ENCODE assay signal across 16 cellular contexts in the genomic region with DNA sequence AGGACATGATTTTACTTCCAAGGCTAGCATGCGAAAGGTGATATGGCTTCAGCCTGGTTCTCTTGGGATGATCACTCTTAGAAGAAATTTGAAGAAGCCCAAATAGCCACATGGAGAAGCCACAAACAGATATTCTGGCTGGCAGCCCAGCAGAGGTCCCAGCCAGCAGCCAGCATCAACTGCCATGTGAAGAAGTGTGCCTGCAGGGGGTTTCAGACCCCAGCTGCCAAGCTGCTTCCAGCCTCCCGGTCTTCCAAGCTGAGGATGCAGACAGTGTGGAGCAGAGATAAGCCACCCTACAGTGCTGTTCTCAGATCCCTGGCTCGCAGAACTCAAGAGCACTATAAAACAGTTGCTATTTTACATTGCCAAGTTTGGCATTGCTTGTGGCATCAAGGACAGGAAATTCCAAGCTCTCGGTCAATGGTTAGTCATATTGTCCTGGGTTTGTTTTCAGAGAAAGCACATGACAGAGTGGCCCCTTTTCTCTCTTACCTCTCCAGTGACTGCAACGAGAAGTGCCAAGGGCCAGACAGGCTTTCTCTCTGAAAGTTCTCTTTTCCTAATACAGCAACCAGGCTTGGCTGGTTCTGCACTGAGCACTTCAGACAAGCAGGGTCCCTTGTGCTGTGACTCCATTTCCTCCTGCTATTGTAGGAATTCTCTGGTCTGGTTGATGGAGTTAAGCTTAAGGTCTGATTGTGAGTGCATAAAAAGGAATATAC.
A peak's percentile ranks its signal among the peaks of the same experiment; 100 is the strongest.
DNase-seq lines count a peak whose midpoint lies in the region; ATAC-seq and TF ChIP-seq lines count a peak whose summit lies in the region.
"Had no signal": no experiment of that assay in that cellular context is flagged by ENCODE, and none has a peak within 500 bp of the region (broad histone marks: within the 10 kb centered on the region; RNA-seq: fewer than 3 reads in every experiment).

No MANE protein-coding gene starts in this region.

- no peaks in the 10 kb centered on the region for H3K36me3 Mint-ChIP-seq in activated CD4-positive, alpha-beta T cell treated with anti-CD3 and anti-CD28 coated beads for 36 hours (ENCODE audit: low read depth)
- H3K36me3 Mint-ChIP-seq: stimulated activated effector memory CD8-positive, alpha-beta T cell treated with anti-CD3 and anti-CD28 coated beads, Interleukin-12 subunit alpha, Interleukin-12 subunit beta, amount 100 ng/mL, for 72 hours had no signal

- H3K36me3 ChIP-seq in SJCRH30 (no peaks in the 10 kb centered on the region), ascending aorta (no peaks in the 10 kb centered on the region)
- H3K36me3 ChIP-seq: right lobe of liver had no signal

- CTCF ChIA-PET in activated CD4-positive, alpha-beta T cell treated with anti-CD3 and anti-CD28 coated beads for 36 hours (lab: Charles Lee), result no interaction called here

- no peaks in the 10 kb centered on the region for H3K9me3 Mint-ChIP-seq in activated CD4-positive, alpha-beta T cell treated with anti-CD3 and anti-CD28 coated beads for 36 hours (ENCODE audit: low read depth)
- H3K9me3 Mint-ChIP-seq: stimulated activated effector memory CD8-positive, alpha-beta T cell treated with anti-CD3 and anti-CD28 coated beads, Interleukin-12 subunit alpha, Interleukin-12 subunit beta, amount 100 ng/mL, for 72 hours had no signal

- no peaks in the 10 kb centered on the region for H3K4me1 Mint-ChIP-seq in activated CD4-positive, alpha-beta T cell treated with anti-CD3 and anti-CD28 coated beads for 36 hours
- H3K4me1 Mint-ChIP-seq: neural crest cell; stimulated activated effector memory CD8-positive, alpha-beta T cell treated with anti-CD3 and anti-CD28 coated beads, Interleukin-12 subunit alpha, Interleukin-12 subunit beta, amount 100 ng/mL, for 72 hours had no signal

- no peak overlapping the region for H3K4me3 Mint-ChIP-seq in activated CD4-positive, alpha-beta T cell treated with anti-CD3 and anti-CD28 coated beads for 36 hours
- H3K4me3 Mint-ChIP-seq: neural crest cell; stimulated activated effector memory CD8-positive, alpha-beta T cell treated with anti-CD3 and anti-CD28 coated beads, Interleukin-12 subunit alpha, Interleukin-12 subunit beta, amount 100 ng/mL, for 72 hours had no signal

- POLR2A ChIA-PET in activated CD4-positive, alpha-beta T cell treated with anti-CD3 and anti-CD28 coated beads for 36 hours (lab: Charles Lee), result no interaction called here

- ATAC-seq in activated CD4-positive, alpha-beta T cell treated with anti-CD3 and anti-CD28 coated beads for 36 hours, result no peak
- ATAC-seq: A549; right lobe of liver; stimulated activated effector memory CD8-positive, alpha-beta T cell treated with anti-CD3 and anti-CD28 coated beads, Interleukin-12 subunit alpha, Interleukin-12 subunit beta, amount 100 ng/mL, for 72 hours had no signal

- H3K27ac ChIP-seq in SJCRH30, result no peak overlapping the region
- H3K27ac ChIP-seq in ascending aorta, result no peak overlapping the region
- H3K27ac ChIP-seq: A549, right lobe of liver had no signal

- H3K27me3 ChIP-seq in SJCRH30 (no peaks in the 10 kb centered on the region), ascending aorta (no peaks in the 10 kb centered on the region)
- H3K27me3 ChIP-seq: right lobe of liver had no signal

- no peak overlapping the region for H3K27ac Mint-ChIP-seq in activated CD4-positive, alpha-beta T cell treated with anti-CD3 and anti-CD28 coated beads for 36 hours
- H3K27ac Mint-ChIP-seq: stimulated activated effector memory CD8-positive, alpha-beta T cell treated with anti-CD3 and anti-CD28 coated beads, Interleukin-12 subunit alpha, Interleukin-12 subunit beta, amount 100 ng/mL, for 72 hours had no signal

- H3K9me3 ChIP-seq in SJCRH30 (replicated peaks) (no peaks in the 10 kb centered on the region), ascending aorta (no peaks in the 10 kb centered on the region)
- H3K9me3 ChIP-seq: A549, Caco-2, right lobe of liver had no signal

- DNase-seq in 8988T (peak; percentile 27), H4 (ENCODE audit: low spot score) (peak; percentile 94), SJCRH30 (peak; percentile 10 to 26), fibroblast of the aortic adventitia (ENCODE audit: low read depth) (peak; percentile 66), NCI-H1694 (lab: John Stamatoyannopoulos, UW) (no peak), NCI-H1436 (lab: John Stamatoyannopoulos, UW) (no peak), ascending aorta (ENCODE audit: low spot score in 2 of 2) (no peak)
- DNase-seq in activated CD4-positive, alpha-beta T cell treated with anti-CD3 and anti-CD28 coated beads for 36 hours, result no peak
- DNase-seq: activated CD4-positive, CD25-positive, alpha-beta regulatory T cell treated with anti-CD3 and anti-CD28 coated beads, Interleukin-2, amount 50 U/mL, for 72 hours; Caco-2; IMR-90; NCI-H1105 treated with DMSO at 0.1 percent for 48 hours; right lobe of liver had no signal

- TF ChIP-seq CTCF in fibroblast of the aortic adventitia (IDR thresholded peaks at IDR 0.05; ENCODE audit: insufficient read depth, low read length) (no peak), ascending aorta (IDR thresholded peaks at IDR 0.05) (no peak)

- no peaks in the 10 kb centered on the region for H3K27me3 Mint-ChIP-seq in activated CD4-positive, alpha-beta T cell treated with anti-CD3 and anti-CD28 coated beads for 36 hours

- H3K4me1 ChIP-seq in SJCRH30, result no peaks in the 10 kb centered on the region
- H3K4me1 ChIP-seq in ascending aorta, result no peaks in the 10 kb centered on the region
- H3K4me1 ChIP-seq: A549, Caco-2, right lobe of liver had no signal

- H3K4me3 ChIP-seq in SJCRH30, result no peak overlapping the region
- H3K4me3 ChIP-seq in fibroblast of the aortic adventitia (ENCODE audit: low read depth, low read length), result no peak overlapping the region
- H3K4me3 ChIP-seq in ascending aorta, result no peak overlapping the region
- H3K4me3 ChIP-seq: A549, right lobe of liver had no signal

- intact Hi-C loops in activated CD4-positive, alpha-beta T cell treated with anti-CD3 and anti-CD28 coated beads for 36 hours (cut with DNase I, micrococcal nuclease), result no loop called here
- intact Hi-C loops in ascending aorta (cut with DNase I), result no loop called here

Comparison
In these comparisons a context has a peak if more than half of its experiments do, and no peak if none do; other contexts are left out.
1. DNase-seq: peak in 8988T (single experiment), H4 (single experiment), SJCRH30 (2 of 2) and fibroblast of the aortic adventitia (single experiment); none in activated CD4-positive, alpha-beta T cell treated with anti-CD3 and anti-CD28 coated beads for 36 hours (single experiment), NCI-H1694 (single experiment), NCI-H1436 (single experiment) and ascending aorta (0 of 2).